ENCODE assay signal across 7 cellular contexts in genomic region chr7:44985033-44985695, GRCh38. TPM values are rescaled to one million over a fixed set of nuclear protein-coding genes. Genes with fewer than 3 reads are reported as not detected.
A peak's percentile ranks its signal among the peaks of the same experiment; 100 is the strongest.
DNase-seq lines count a peak whose midpoint lies in the region; TF ChIP-seq lines count a peak whose summit lies in the region.

No MANE protein-coding gene starts in this region.

- peaks cover 22 to 48% (median 22%) of the 10 kb centered on the region in 3 donors for H3K4me1 ChIP-seq in skeletal muscle tissue (ENCODE audit: control insufficient read depth in 3 of 3, insufficient read depth in 3 of 3, low read length in 3 of 3)

- TF ChIP-seq CTCF in VCaP (conservative IDR thresholded peaks at IDR 0.05) (no peak), fibroblast of pulmonary artery (IDR thresholded peaks at IDR 0.05; ENCODE audit: low read length, missing control alignments) (no peak)

- H3K27me3 ChIP-seq in H7 (ENCODE audit: control insufficient read depth, insufficient read depth, low read length) (no peaks in the 10 kb centered on the region), skeletal muscle tissue (ENCODE audit: control insufficient read depth in 3 of 3, insufficient read depth in 3 of 3, low read length in 3 of 3) (no peaks in the 10 kb centered on the region)

- H3K36me3 ChIP-seq in H7 (replicated peaks; ENCODE audit: control insufficient read depth, insufficient read depth, low read length): peaks cover 36% of the 10 kb centered on the region
- H3K36me3 ChIP-seq in skeletal muscle tissue (ENCODE audit: control insufficient read depth in 3 of 3, insufficient read depth in 3 of 3, low read length in 3 of 3): peaks cover 32 to 40% (median 38%) of the 10 kb centered on the region in 3 donors

- peak; percentile 11 for DNase-seq in H7
- DNase-seq in fibroblast of pulmonary artery (ENCODE audit: low read depth): no peak
- no peak for DNase-seq in COLO668 (lab: John Stamatoyannopoulos, UW; ENCODE audit: unreplicated experiment)
- no peak for DNase-seq in NCI-H128 (lab: John Stamatoyannopoulos, UW; ENCODE audit: unreplicated experiment)
- no peak for DNase-seq in SHP77 treated with DMSO at 0.1 percent for 48 hours (lab: John Stamatoyannopoulos, UW)

- peak overlapping the region in 2 of 3 donors; percentile 51 to 91 for H3K9ac ChIP-seq in skeletal muscle tissue (ENCODE audit: low read depth in 1 of 3, low read length in 3 of 3)

- H3K9me3 ChIP-seq in skeletal muscle tissue (ENCODE audit: control insufficient read depth in 3 of 3, low read length in 3 of 3): no peaks in the 10 kb centered on the region

- H3K4me3 ChIP-seq in H7 (ENCODE audit: insufficient read depth, low read depth, low read length) (peak overlapping the region; percentile 95), fibroblast of pulmonary artery (replicated peaks; ENCODE audit: low read depth, low read length) (peak overlapping the region; percentile 73), skeletal muscle tissue (ENCODE audit: low read length in 3 of 3) (peak overlapping the region in 2 of 3 donors; percentile 41 to 88)

- peak overlapping the region; percentile 92 for H3K27ac ChIP-seq in VCaP
- H3K27ac ChIP-seq in skeletal muscle tissue (ENCODE audit: low read depth, low read length): peak overlapping the region; percentile 98

RNA-seq across cellular contexts. Expression of gene MYO1G, which starts 6.3 kb away (rescaled TPM):
- not detected in 2 replicates for total RNA-seq in H7 (2014; rRNA removed; shearing (Covaris generic))
- total RNA-seq in skeletal muscle tissue: 1.6 TPM

RNA-seq across cellular contexts. Expression of gene CCM2, which starts 14.8 kb away (rescaled TPM):
- total RNA-seq in H7 (2014; rRNA removed; shearing (Covaris generic)): 42.4 and 43.9 TPM in 2 replicates
- 28.7 TPM for total RNA-seq in skeletal muscle tissue
